ENCODE assay signal across 25 cellular contexts in the genomic region with DNA sequence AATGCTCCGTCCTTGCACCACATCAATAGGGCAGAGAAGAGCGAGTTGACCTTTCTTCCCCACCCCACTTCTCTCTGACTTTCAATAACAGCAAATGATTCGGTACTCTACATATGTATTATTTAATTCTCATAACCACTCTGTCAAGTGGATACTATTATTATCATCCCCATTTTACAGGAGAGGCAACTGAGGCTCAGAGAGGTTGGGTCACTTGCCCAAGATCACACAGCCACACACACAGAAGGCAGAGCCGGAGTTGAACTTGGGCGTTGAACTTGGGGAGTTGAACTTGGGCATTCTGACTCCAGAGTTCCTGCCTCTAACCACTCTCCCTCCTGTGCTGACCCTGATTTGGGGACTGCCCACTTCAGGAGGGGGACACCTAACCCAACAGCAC. TPM values are rescaled to one million over a fixed set of nuclear protein-coding genes. Genes with fewer than 3 reads are reported as not detected.
DNase-seq lines count a peak whose midpoint lies in the region; ATAC-seq, FAIRE-seq and TF ChIP-seq lines count a peak whose summit lies in the region.
"Had no signal": no experiment of that assay in that cellular context is flagged by ENCODE, and none has a peak within 500 bp of the region (broad histone marks: within the 10 kb centered on the region; RNA-seq: fewer than 3 reads in every experiment).

No MANE protein-coding gene starts in this region.

- no peak for TF ChIP-seq RAD21 in K562 (CRISPR knock-in tag; conservative IDR thresholded peaks at IDR 0.05 in 1 of 2, IDR thresholded peaks at IDR 0.05 in 1 of 2)

- H3K79me2 ChIP-seq in K562 (ENCODE audit: control insufficient read depth, insufficient read depth, low read length), result no peaks in the 10 kb centered on the region

- H3K4me1 ChIP-seq in heart left ventricle (peaks cover 0 to 12% (median 1%) of the 10 kb centered on the region in 12 donors), right cardiac atrium (ENCODE audit: control insufficient read depth, insufficient read depth, low read length) (no peaks in the 10 kb centered on the region), right atrium auricular region (peaks cover 0 to 11% of the 10 kb centered on the region in 2 donors), K562 (replicated peaks in 1 of 2; ENCODE audit: control insufficient read depth in 2 of 2, insufficient read depth in 2 of 2, low read length in 2 of 2) (no peaks in the 10 kb centered on the region), gastrocnemius medialis (peaks cover 4 to 28% of the 10 kb centered on the region in 2 donors), small intestine (ENCODE audit: control insufficient read depth in 2 of 2, insufficient read depth in 1 of 2, low read depth in 1 of 2, low read length in 1 of 2) (no peaks in the 10 kb centered on the region)

- TF ChIP-seq POLR2A in heart left ventricle (IDR thresholded peaks at IDR 0.05), result peak in 1 of 2 donors; percentile 6
- no peak for TF ChIP-seq POLR2A in K562 (conservative IDR thresholded peaks at IDR 0.05)
- TF ChIP-seq POLR2A in gastrocnemius medialis (IDR thresholded peaks at IDR 0.05), result no peak

- DNase-seq in heart left ventricle (no peak), Right ventricle myocardium superior (no peak), right cardiac atrium (no peak), right atrium auricular region (ENCODE audit: low spot score) (no peak), K562 (ENCODE audit: extremely low read depth in 1 of 4, low spot score in 3 of 4) (no peak), gastrocnemius medialis (no peak), foreskin fibroblast (no peak), small intestine (no peak)
- DNase-seq: CD8-positive, alpha-beta T cell; DMS 273 treated with DMSO at 0.1 percent for 48 hours; DMS53; DND-41; EL; HCEC 1CT; HFFc6; IMR-90 had no signal

- POLR2A ChIA-PET in K562 (lab: Yijun Ruan, JAX), result no interaction called here

- H3K27ac ChIP-seq in heart left ventricle, result peak overlapping the region; percentile 68 to 97 (median 90)
- H3K27ac ChIP-seq in right cardiac atrium (ENCODE audit: low read length), result no peak overlapping the region
- H3K27ac ChIP-seq in right atrium auricular region, result peak overlapping the region in 1 of 2 donors; percentile 35
- H3K27ac ChIP-seq in K562 (ENCODE audit: extremely low read depth, low read depth, low read length), result no peak overlapping the region
- peak overlapping the region; percentile 70 to 86 (median 74) for H3K27ac ChIP-seq in gastrocnemius medialis
- no peak overlapping the region for H3K27ac ChIP-seq in small intestine (ENCODE audit: low read depth in 1 of 2, low read length in 1 of 2)
- H3K27ac ChIP-seq: 22Rv1; BLaER1 treated with 17β-estradiol and CSF1 and Interleukin-3, amounts not matched to agents 10 nM and 100 nM; HL-60 had no signal

- H2AFZ ChIP-seq in K562 (ENCODE audit: low read depth, low read length), result no peak overlapping the region

- intact Hi-C loops in heart left ventricle (cut with DNase I) (no loop called here), Right ventricle myocardium superior (cut with DNase I) (no loop called here), right cardiac atrium (cut with DNase I) (no loop called here), K562 (cut with micrococcal nuclease) (no loop called here), gastrocnemius medialis (cut with DNase I; ENCODE audit: low total_unique reads) (loop anchor here (1.0 kb wide), 1 partner anchor 15 kb away; no protein-coding TSS in a partner anchor)

- H3K27me3 ChIP-seq in heart left ventricle (peaks cover 0 to 7% (median 0%) of the 10 kb centered on the region in 9 donors), right cardiac atrium (ENCODE audit: control insufficient read depth, insufficient read depth) (no peaks in the 10 kb centered on the region), right atrium auricular region (no peaks in the 10 kb centered on the region), K562 (ENCODE audit: control insufficient read depth in 2 of 2, insufficient read depth in 2 of 2, low read length in 2 of 2) (peaks cover 15 to 51% of the 10 kb centered on the region in 2 experiments; a peak in 4 of 5 replicates), gastrocnemius medialis (no peaks in the 10 kb centered on the region), small intestine (ENCODE audit: control insufficient read depth in 2 of 2, insufficient read depth in 2 of 2, low read length in 2 of 2) (peaks cover 0 to 2% of the 10 kb centered on the region in 2 donors)
- H3K27me3 ChIP-seq: BLaER1 treated with 17β-estradiol and CSF1 and Interleukin-3, amounts not matched to agents 10 nM and 100 nM had no signal

- FAIRE-seq in K562 (lab: Jason Lieb, UNC) (no peak), small intestine (lab: Jason Lieb, UNC) (no peak)
- FAIRE-seq: GM12878, H54 had no signal

- no TSS peak for BruUV-seq in K562 (replicated peaks; lab: Mats Ljungman, UMichigan)

- H3K4me2 ChIP-seq in K562 (ENCODE audit: insufficient read depth, low read length), result no peak overlapping the region
- H3K4me2 ChIP-seq: BLaER1 treated with 17β-estradiol and CSF1 and Interleukin-3, amounts not matched to agents 10 nM and 100 nM had no signal

- H3K9ac ChIP-seq in K562 (ENCODE audit: insufficient read depth in 1 of 2, low read depth in 2 of 2, low read length in 2 of 2), result no peak overlapping the region
- H3K9ac ChIP-seq: BLaER1 treated with 17β-estradiol and CSF1 and Interleukin-3, amounts not matched to agents 10 nM and 100 nM had no signal

- CTCF ChIA-PET in K562 (lab: Yijun Ruan, JAX; ENCODE audit: low intra/inter-chr PET ratio), result no interaction called here

- no peak for TF ChIP-seq EP300 in K562 (IDR thresholded peaks at IDR 0.05; ENCODE audit: low read length)

- ATAC-seq in heart left ventricle (peak in 1 of 4 donors; percentile 1), Right ventricle myocardium superior (ENCODE audit: poor library complexity) (no peak), right cardiac atrium (no peak), K562 (no peak), gastrocnemius medialis (peak in 1 of 2 donors; percentile 5)
- ATAC-seq: CD8-positive, alpha-beta T cell; GM12878 had no signal

- H4K20me1 ChIP-seq in K562 (replicated peaks; ENCODE audit: control insufficient read depth, insufficient read depth, low read length), result no peaks in the 10 kb centered on the region
- H4K20me1 ChIP-seq: BLaER1 treated with 17β-estradiol and CSF1 and Interleukin-3, amounts not matched to agents 10 nM and 100 nM had no signal

- 52 to 59% (median 55%) methylated on average over 5 of the region's 5 CpGs for WGBS in heart left ventricle, 4 donors
- WGBS in right cardiac atrium, result 91% methylated on average over 5 of the region's 5 CpGs
- WGBS in K562 (ENCODE audit: insufficient coverage, low coverage, missing lambda C conversion rate), result 0% methylated on average over 5 of the region's 5 CpGs
- 78 to 84% (median 81%) methylated on average over 5 of the region's 5 CpGs for WGBS in small intestine, 3 donors

- H3K36me3 ChIP-seq in heart left ventricle (peaks cover 0 to 34% (median 0%) of the 10 kb centered on the region in 9 donors), right atrium auricular region (no peaks in the 10 kb centered on the region), K562 (ENCODE audit: control insufficient read depth, insufficient read depth, low read length) (no peaks in the 10 kb centered on the region), gastrocnemius medialis (no peaks in the 10 kb centered on the region), small intestine (ENCODE audit: control insufficient read depth in 2 of 2, insufficient read depth in 2 of 2, low read length in 2 of 2) (no peaks in the 10 kb centered on the region)
- H3K36me3 ChIP-seq: BLaER1 treated with 17β-estradiol and CSF1 and Interleukin-3, amounts not matched to agents 10 nM and 100 nM had no signal

- no peaks in the 10 kb centered on the region for H3K9me1 ChIP-seq in K562 (ENCODE audit: control insufficient read depth, insufficient read depth, low read length)

- TF ChIP-seq CTCF in heart left ventricle (IDR thresholded peaks at IDR 0.05) (no peak), right atrium auricular region (IDR thresholded peaks at IDR 0.05) (no peak), K562 (IDR thresholded peaks at IDR 0.05 in 2 of 3, conservative IDR thresholded peaks at IDR 0.05 in 1 of 3; ENCODE audit: insufficient read depth in 2 of 3, low read depth in 1 of 3, low read length in 3 of 3) (no peak), gastrocnemius medialis (IDR thresholded peaks at IDR 0.05 in 4 of 5, conservative IDR thresholded peaks at IDR 0.05 in 1 of 5) (no peak), foreskin fibroblast (IDR thresholded peaks at IDR 0.05; ENCODE audit: low read depth, low read length) (no peak)

- in situ Hi-C loops in K562 (cut with MboI) (no loop called here), gastrocnemius medialis (cut with MboI; ENCODE audit: low sequenced_read_pairs in 4 of 4) (no loop called here)

- H3K4me3 ChIP-seq in heart left ventricle, result peak overlapping the region; percentile 39 to 76 (median 58)
- peak overlapping the region; percentile 41 for H3K4me3 ChIP-seq in right cardiac atrium (ENCODE audit: low read length)
- H3K4me3 ChIP-seq in right atrium auricular region, result peak overlapping the region in 1 of 2 donors; percentile 14
- no peak overlapping the region for H3K4me3 ChIP-seq in K562
- H3K4me3 ChIP-seq in gastrocnemius medialis, result peak overlapping the region in 2 of 4 donors; percentile 10 to 23
- H3K4me3 ChIP-seq in foreskin fibroblast (ENCODE audit: low read depth in 1 of 2, low read length in 2 of 2), result no peak overlapping the region
- H3K4me3 ChIP-seq in small intestine (ENCODE audit: low read depth in 1 of 2, low read length in 2 of 2), result no peak overlapping the region
- H3K4me3 ChIP-seq: BLaER1 treated with 17β-estradiol and CSF1 and Interleukin-3, amounts not matched to agents 10 nM and 100 nM; GM12878 had no signal

- H3K9me3 ChIP-seq in heart left ventricle (no peaks in the 10 kb centered on the region), right cardiac atrium (ENCODE audit: control insufficient read depth, low read length) (no peaks in the 10 kb centered on the region), right atrium auricular region (no peaks in the 10 kb centered on the region), K562 (replicated peaks; ENCODE audit: control insufficient read depth, insufficient read depth, low read depth, low read length) (no peaks in the 10 kb centered on the region), gastrocnemius medialis (no peaks in the 10 kb centered on the region), small intestine (ENCODE audit: control insufficient read depth, low read depth) (no peaks in the 10 kb centered on the region)

RNA-seq across cellular contexts. Expression of gene MYL2, which starts 0.7 kb away (rescaled TPM):
- over 10,000 TPM in 8 of 9 donors, 1,000 to 10,000 TPM in 1; 9,599 to 55,783 (median 27,750) TPM for total RNA-seq in heart left ventricle
- polyA plus RNA-seq in heart left ventricle, result over 10,000 TPM; 13,945 to 25,284 TPM
- 13,587 TPM for total RNA-seq in Right ventricle myocardium superior
- 10 to 100 TPM; 24.0 to 36.1 (median 28.1) TPM for total RNA-seq in right cardiac atrium
- 435 TPM for polyA plus RNA-seq in right cardiac atrium
- 100 to 1,000 TPM; 142 to 227 TPM for total RNA-seq in right atrium auricular region
- total RNA-seq in K562 (2011; cell fraction: chromatin; rRNA removed; ENCODE audit: low replicate concordance), result not detected in 2 replicates
- total RNA-seq in K562 (2011; cell fraction: nucleolus; rRNA removed), result not detected in 2 replicates
- not detected in 2 replicates for total RNA-seq in K562 (2011; cell fraction: nucleoplasm; rRNA removed)
- not detected in 2 replicates for total RNA-seq in K562 (2014; rRNA removed)
- total RNA-seq in K562 (2014; rRNA removed; fragmentation: Illumina TruSeq; extraction: Trizol), result not detected in 2 replicates
- total RNA-seq in K562 (2015; rRNA removed; fragmentation: Illumina TruSeq; extraction: Trizol), result not detected in 2 replicates
- total RNA-seq in K562 (2021), result not detected in 2 replicates
- not detected in 2 replicates for polyA plus RNA-seq in K562 (2011; rRNA removed)
- polyA plus RNA-seq in K562 (2011; cell fraction: cytosol; rRNA removed), result not detected in 2 replicates
- not detected in 2 replicates for polyA plus RNA-seq in K562 (2011; cell fraction: nucleus; rRNA removed)
- polyA plus RNA-seq in K562 (2012), result not detected in 2 replicates
- polyA plus RNA-seq in K562 (2014; fragmentation: Illumina TruSeq; extraction: Trizol), result not detected in 2 replicates
- polyA plus RNA-seq in K562 (2014; fragmentation: Nextera tagmentation; extraction: Ambion mirVana), result not detected
- not detected in 2 replicates for polyA plus RNA-seq in K562 (2014; rRNA removed)
- polyA minus RNA-seq in K562 (2011; rRNA and poly(A)+ RNA removed), result not detected in 2 replicates
- not detected in 2 replicates for polyA minus RNA-seq in K562 (2011; cell fraction: cytosol; rRNA and poly(A)+ RNA removed)
- polyA minus RNA-seq in K562 (2011; cell fraction: nucleus; rRNA and poly(A)+ RNA removed), result not detected in 2 replicates
- total RNA-seq in gastrocnemius medialis, result 1,000 to 10,000 TPM in 3 of 4 donors, 100 to 1,000 TPM in 1; 817 to 5,649 (median 2,775) TPM
- 100 to 1,000 TPM in 1 of 3 donors, 10 to 100 TPM in 1, under 1 TPM in 1; 0.55 to 143 (median 43.2) TPM for polyA plus RNA-seq in small intestine
- total RNA-seq: A673; CD8-positive, alpha-beta T cell; G401; HFFc6; HT1080; IMR-90 had no signal
- polyA plus RNA-seq: AG04450, IMR-90 had no signal

Comparison
In these comparisons a context has a peak if more than half of its experiments do, and no peak if none do; other contexts are left out.
1. H3K27ac ChIP-seq: peak in heart left ventricle (12 of 12) and gastrocnemius medialis (4 of 4); none in right cardiac atrium (single experiment), K562 (single experiment) and small intestine (0 of 2).
2. H3K4me3 ChIP-seq: peak in heart left ventricle (12 of 12) and right cardiac atrium (single experiment); none in K562 (single experiment), foreskin fibroblast (0 of 2) and small intestine (0 of 2).
3. RNA of gene MYL2, which starts 0.7 kb away (total RNA-seq): 9,599 to 55,783 TPM in heart left ventricle, 13,587 TPM in Right ventricle myocardium superior (single experiment), 817 to 5,649 TPM in gastrocnemius medialis, 142 to 227 TPM in right atrium auricular region and 24.0 to 36.1 TPM in right cardiac atrium; not detected in K562; every median in the first group is over 10 times any median in the second.